Comparison of ENCODE assay signal across 12 cellular contexts in genomic region chr17:75697651-75698291, GRCh38. TPM values are rescaled to one million over a fixed set of nuclear protein-coding genes. Genes with fewer than 3 reads are reported as not detected.
DNase-seq lines count a peak whose midpoint lies in the region; ATAC-seq and TF ChIP-seq lines count a peak whose summit lies in the region.
"Had no signal": no experiment of that assay in that cellular context is flagged by ENCODE, and none has a peak within 500 bp of the region (broad histone marks: within the 10 kb centered on the region; RNA-seq: fewer than 3 reads in every experiment).

No MANE protein-coding gene starts in this region.

- ATAC-seq in Right ventricle myocardium inferior (peak; percentile 18), left cardiac atrium (no peak), gastroesophageal sphincter (no peak), HG03097 (IDR thresholded peaks at IDR 0.05; ENCODE audit: low FRiP score, unreplicated experiment) (no peak)
- ATAC-seq: activated CD4-positive, CD25-positive, alpha-beta regulatory T cell treated with anti-CD3 and anti-CD28 coated beads, Interleukin-2, amount 50 U/mL, for 24 hours had no signal

- TF ChIP-seq CTCF in gastroesophageal sphincter (IDR thresholded peaks at IDR 0.05) (no peak), nephron (IDR thresholded peaks at IDR 0.05; ENCODE audit: unreplicated experiment in 3 of 3) (no peak), vagina (IDR thresholded peaks at IDR 0.05) (no peak), adrenal gland (IDR thresholded peaks at IDR 0.05) (no peak)

- H3K4me3 ChIP-seq in gastroesophageal sphincter (no peak overlapping the region), vagina (no peak overlapping the region), adrenal gland (no peak overlapping the region)
- H3K4me3 ChIP-seq: HAP-1, thoracic aorta had no signal

- no peaks in the 10 kb centered on the region for H3K9me3 Mint-ChIP-seq in nephron

- H3K36me3 Mint-ChIP-seq in nephron (ENCODE audit: low read depth), result peaks cover 58% of the 10 kb centered on the region

- DNase-seq in Right ventricle myocardium inferior (ENCODE audit: missing footprints) (peak; percentile 54), left cardiac atrium (no peak), vagina (ENCODE audit: extremely low spot score in 2 of 2) (no peak), NCI-H748 treated with DMSO at 0.1 percent for 48 hours (lab: John Stamatoyannopoulos, UW) (no peak), adrenal gland (no peak)
- DNase-seq: NCI-H1436 treated with DMSO at 0.1 percent for 48 hours had no signal

- H3K4me3 Mint-ChIP-seq in nephron, result no peak overlapping the region

- H3K27me3 ChIP-seq in gastroesophageal sphincter (no peaks in the 10 kb centered on the region), vagina (no peaks in the 10 kb centered on the region), adrenal gland (no peaks in the 10 kb centered on the region)

- H3K27ac Mint-ChIP-seq in nephron, result peak overlapping the region; percentile 33 to 73 (median 66)

- peaks cover 6% of the 10 kb centered on the region for H3K4me1 Mint-ChIP-seq in nephron

- WGBS in gastroesophageal sphincter (ENCODE audit: low coverage in 1 of 2), 2 donors, result 83 to 100% methylated on average over 3 to 8 of the region's 10 CpGs
- WGBS in adrenal gland, 4 donors, result 83 to 87% (median 85%) methylated on average over 9 to 10 of the region's 10 CpGs

- H3K9me3 ChIP-seq in gastroesophageal sphincter, result no peaks in the 10 kb centered on the region
- no peaks in the 10 kb centered on the region for H3K9me3 ChIP-seq in vagina
- H3K9me3 ChIP-seq in adrenal gland (replicated peaks in 1 of 3), result no peaks in the 10 kb centered on the region
- H3K9me3 ChIP-seq: HAP-1, thoracic aorta had no signal

- intact Hi-C loops in Right ventricle myocardium inferior (cut with DNase I) (no loop called here), left cardiac atrium (cut with DNase I) (no loop called here), vagina (cut with DNase I) (no loop called here), adrenal gland (cut with DNase I) (no loop called here)

- TF ChIP-seq EP300 in gastroesophageal sphincter (IDR thresholded peaks at IDR 0.05), result no peak

- TF ChIP-seq POLR2A in gastroesophageal sphincter (IDR thresholded peaks at IDR 0.05), result no peak
- no peak for TF ChIP-seq POLR2A in vagina (IDR thresholded peaks at IDR 0.05)
- TF ChIP-seq POLR2A in adrenal gland (IDR thresholded peaks at IDR 0.05), result no peak

- H3K36me3 ChIP-seq in gastroesophageal sphincter, result peaks cover 0 to 78% of the 10 kb centered on the region in 2 donors
- H3K36me3 ChIP-seq in vagina, result peaks cover 0 to 36% of the 10 kb centered on the region in 2 donors
- peaks cover 0 to 33% of the 10 kb centered on the region in 2 donors for H3K36me3 ChIP-seq in adrenal gland (replicated peaks in 1 of 2)

- no peaks in the 10 kb centered on the region for H3K27me3 Mint-ChIP-seq in nephron (ENCODE audit: low read depth)

- H3K27ac ChIP-seq in gastroesophageal sphincter, result peak overlapping the region in 3 of 4 donors; percentile 74 to 85 (median 85)
- peak overlapping the region; percentile 69 for H3K27ac ChIP-seq in vagina
- peak overlapping the region in 2 of 5 donors; percentile 38 to 65 for H3K27ac ChIP-seq in adrenal gland
- H3K27ac ChIP-seq: thoracic aorta had no signal

- H3K4me1 ChIP-seq in gastroesophageal sphincter (peaks cover 0 to 78% (median 26%) of the 10 kb centered on the region in 3 donors), vagina (peaks cover 88% of the 10 kb centered on the region), adrenal gland (replicated peaks in 1 of 2) (peaks cover 0 to 29% of the 10 kb centered on the region in 2 donors)
- H3K4me1 ChIP-seq: HAP-1 had no signal

RNA-seq across cellular contexts. Expression of gene ITGB4, which starts 23.5 kb away (rescaled TPM):
- total RNA-seq in Right ventricle myocardium inferior, result 7.5 TPM
- total RNA-seq in left cardiac atrium, result 10 to 100 TPM; 18.9 to 26.9 TPM
- total RNA-seq in gastroesophageal sphincter, result 10 to 100 TPM; 31.1 to 66.3 (median 41.8) TPM
- total RNA-seq in vagina, result 169 TPM
- 1 to 10 TPM; 3.1 to 9.4 (median 6.9) TPM for total RNA-seq in adrenal gland
- 10 to 100 TPM in 2 of 3 donors, 1 to 10 TPM in 1; 1.0 to 12.5 (median 12.1) TPM for polyA plus RNA-seq in adrenal gland

RNA-seq across cellular contexts. Expression of gene SAP30BP, which starts 30.6 kb away (rescaled TPM):
- total RNA-seq in Right ventricle myocardium inferior (47.4 TPM), left cardiac atrium (10 to 100 TPM; 47.2 to 59.6 TPM), gastroesophageal sphincter (10 to 100 TPM; 68.2 to 87.2 (median 77.2) TPM), vagina (79.1 TPM), adrenal gland (100 to 1,000 TPM in 1 of 8 donors, 10 to 100 TPM in 7; 45.3 to 100 (median 61.5) TPM)
- 100 to 1,000 TPM in 2 of 3 donors, 10 to 100 TPM in 1; 73.4 to 130 (median 121) TPM for polyA plus RNA-seq in adrenal gland

RNA-seq across cellular contexts. Expression of gene RECQL5, which starts 30.8 kb away (rescaled TPM):
- total RNA-seq in Right ventricle myocardium inferior (15.9 TPM), left cardiac atrium (10 to 100 TPM; 11.3 to 15.5 TPM), gastroesophageal sphincter (10 to 100 TPM in 3 of 4 donors, 1 to 10 TPM in 1; 6.4 to 15.1 (median 13.6) TPM), vagina (44.0 TPM), adrenal gland (10 to 100 TPM; 13.9 to 49.6 (median 32.9) TPM)
- 100 to 1,000 TPM in 1 of 3 donors, 10 to 100 TPM in 2; 11.2 to 188 (median 64.9) TPM for polyA plus RNA-seq in adrenal gland
